ENCODE assay signal across 29 cellular contexts in the genomic region with DNA sequence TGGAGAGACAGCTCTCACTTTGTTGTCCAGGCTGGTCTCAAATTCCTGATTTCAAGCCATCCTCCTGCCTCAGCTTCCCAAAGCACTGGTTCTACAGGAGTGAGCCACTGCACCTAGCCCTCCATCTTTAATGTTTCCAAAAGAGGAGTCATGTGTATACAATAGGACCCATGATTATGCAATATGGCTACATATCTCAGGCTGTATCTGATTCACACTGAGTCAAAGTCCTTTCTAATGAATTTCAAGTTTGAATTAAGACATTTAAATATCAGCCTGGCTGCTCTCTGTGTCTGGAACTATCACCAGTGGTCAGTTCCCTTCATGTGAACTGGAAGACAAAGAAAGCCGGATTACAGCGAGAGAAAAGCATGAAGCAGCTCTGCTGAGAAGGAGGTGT.
"Had no signal": no experiment of that assay in that cellular context is flagged by ENCODE, and none has a peak within 500 bp of the region (broad histone marks: within the 10 kb centered on the region; RNA-seq: fewer than 3 reads in every experiment).

No MANE protein-coding gene starts in this region.

- H3K9me3 Mint-ChIP-seq: activated CD4-positive, alpha-beta memory T cell treated with anti-CD3 and anti-CD28 coated beads, Interleukin-2, amount 10 ng/mL, durations not matched to agents 7 days and 5 days; activated CD4-positive, alpha-beta T cell treated with anti-CD3 and anti-CD28 coated beads, Interleukin-2, amount 10 ng/mL, durations not matched to agents 7 days and 5 days; activated naive CD4-positive, alpha-beta T cell treated with anti-CD3 and anti-CD28 coated beads, Interleukin-2, amount 10 ng/mL, durations not matched to agents 7 days and 5 days; activated T-cell treated with anti-CD3 and anti-CD28 coated beads, Interleukin-2, amount 50 U/mL, for 24 hours; natural killer cell treated with Interleukin-12 subunit alpha and Interleukin-12 subunit beta and Interleukin-15 and Interleukin-18, amount 100 ng/mL, for 72 hours; stimulated activated memory B cell treated with anti-CD40 and anti-IgM and Interleukin-4, amounts not matched to agents 10 μg/mL and 1 μg/mL and 100 μg/mL, for 72 hours; stimulated activated naive CD8-positive, alpha-beta T cell treated with anti-CD3 and anti-CD28 coated beads, Interleukin-15, amount 100 ng/mL, for 72 hours; type B pancreatic cell had no signal

- H3K4me1 Mint-ChIP-seq: activated CD4-positive, alpha-beta memory T cell treated with anti-CD3 and anti-CD28 coated beads, Interleukin-2, amount 10 ng/mL, durations not matched to agents 7 days and 5 days; activated CD4-positive, alpha-beta T cell treated with anti-CD3 and anti-CD28 coated beads, Interleukin-2, amount 10 ng/mL, durations not matched to agents 7 days and 5 days; activated naive CD4-positive, alpha-beta T cell treated with anti-CD3 and anti-CD28 coated beads, Interleukin-2, amount 10 ng/mL, durations not matched to agents 7 days and 5 days; stimulated activated memory B cell treated with anti-CD40 and anti-IgM and Interleukin-4, amounts not matched to agents 10 μg/mL and 1 μg/mL and 100 μg/mL, for 72 hours; stimulated activated naive CD8-positive, alpha-beta T cell treated with anti-CD3 and anti-CD28 coated beads, Interleukin-15, amount 100 ng/mL, for 72 hours; T-helper 17 cell had no signal

- H3K4me3 ChIP-seq: colonic mucosa, mucosa of descending colon, uterus had no signal

- ATAC-seq: left ventricle myocardium superior; mucosa of descending colon; natural killer cell treated with Interleukin-12 subunit alpha and Interleukin-12 subunit beta and Interleukin-15 and Interleukin-18, amount 100 ng/mL, for 72 hours; sciatic nerve; stimulated activated memory B cell treated with anti-CD40 and anti-IgM and Interleukin-4, amounts not matched to agents 10 μg/mL and 1 μg/mL and 100 μg/mL, for 72 hours; stimulated activated naive CD8-positive, alpha-beta T cell treated with anti-CD3 and anti-CD28 coated beads, Interleukin-15, amount 100 ng/mL, for 72 hours; T-helper 17 cell; WTC11 had no signal

- FAIRE-seq: frontal cortex, islet of Langerhans, small intestine had no signal

- H3K27me3 Mint-ChIP-seq: stimulated activated naive CD8-positive, alpha-beta T cell treated with anti-CD3 and anti-CD28 coated beads, Interleukin-15, amount 100 ng/mL, for 72 hours had no signal

- H3K27ac Mint-ChIP-seq: activated CD4-positive, alpha-beta memory T cell treated with anti-CD3 and anti-CD28 coated beads, Interleukin-2, amount 10 ng/mL, durations not matched to agents 7 days and 5 days; activated CD4-positive, alpha-beta T cell treated with anti-CD3 and anti-CD28 coated beads, Interleukin-2, amount 10 ng/mL, durations not matched to agents 7 days and 5 days; activated naive CD4-positive, alpha-beta T cell treated with anti-CD3 and anti-CD28 coated beads, Interleukin-2, amount 10 ng/mL, durations not matched to agents 7 days and 5 days; activated T-cell treated with anti-CD3 and anti-CD28 coated beads, Interleukin-2, amount 50 U/mL, for 24 hours; natural killer cell treated with Interleukin-12 subunit alpha and Interleukin-12 subunit beta and Interleukin-15 and Interleukin-18, amount 100 ng/mL, for 72 hours; stimulated activated memory B cell treated with anti-CD40 and anti-IgM and Interleukin-4, amounts not matched to agents 10 μg/mL and 1 μg/mL and 100 μg/mL, for 72 hours; stimulated activated naive CD8-positive, alpha-beta T cell treated with anti-CD3 and anti-CD28 coated beads, Interleukin-15, amount 100 ng/mL, for 72 hours; T-helper 17 cell; type B pancreatic cell; WTC11 had no signal

- H3K9me3 ChIP-seq: colonic mucosa, mucosa of descending colon, neutrophil, uterus had no signal

- H3K4me1 ChIP-seq: colonic mucosa, uterus had no signal

- H3K4me3 Mint-ChIP-seq: activated CD4-positive, alpha-beta memory T cell treated with anti-CD3 and anti-CD28 coated beads, Interleukin-2, amount 10 ng/mL, durations not matched to agents 7 days and 5 days; activated CD4-positive, alpha-beta T cell treated with anti-CD3 and anti-CD28 coated beads, Interleukin-2, amount 10 ng/mL, durations not matched to agents 7 days and 5 days; activated naive CD4-positive, alpha-beta T cell treated with anti-CD3 and anti-CD28 coated beads, Interleukin-2, amount 10 ng/mL, durations not matched to agents 7 days and 5 days; activated T-cell treated with anti-CD3 and anti-CD28 coated beads, Interleukin-2, amount 50 U/mL, for 24 hours; natural killer cell treated with Interleukin-12 subunit alpha and Interleukin-12 subunit beta and Interleukin-15 and Interleukin-18, amount 100 ng/mL, for 72 hours; stimulated activated memory B cell treated with anti-CD40 and anti-IgM and Interleukin-4, amounts not matched to agents 10 μg/mL and 1 μg/mL and 100 μg/mL, for 72 hours; stimulated activated naive CD8-positive, alpha-beta T cell treated with anti-CD3 and anti-CD28 coated beads, Interleukin-15, amount 100 ng/mL, for 72 hours; T-helper 17 cell; type B pancreatic cell; WTC11 had no signal

- H3K36me3 Mint-ChIP-seq: activated naive CD4-positive, alpha-beta T cell treated with anti-CD3 and anti-CD28 coated beads, Interleukin-2, amount 10 ng/mL, durations not matched to agents 7 days and 5 days; natural killer cell treated with Interleukin-12 subunit alpha and Interleukin-12 subunit beta and Interleukin-15 and Interleukin-18, amount 100 ng/mL, for 72 hours; stimulated activated memory B cell treated with anti-CD40 and anti-IgM and Interleukin-4, amounts not matched to agents 10 μg/mL and 1 μg/mL and 100 μg/mL, for 72 hours; type B pancreatic cell; WTC11 had no signal

- DNase-seq: activated CD4-positive, alpha-beta memory T cell treated with anti-CD3 and anti-CD28 coated beads, Interleukin-2, amount 10 ng/mL, durations not matched to agents 7 days and 5 days; activated CD4-positive, alpha-beta T cell treated with anti-CD3 and anti-CD28 coated beads for 1 hour; activated CD4-positive, alpha-beta T cell treated with anti-CD3 and anti-CD28 coated beads, Interleukin-2, amount 10 ng/mL, durations not matched to agents 7 days and 5 days; activated CD8-positive, alpha-beta memory T cell treated with anti-CD3 and anti-CD28 coated beads, Interleukin-2, amount 50 U/mL, for 48 hours; activated gamma-delta T cell; activated naive CD4-positive, alpha-beta T cell treated with anti-CD3 and anti-CD28 coated beads, Interleukin-2, amount 10 ng/mL, durations not matched to agents 7 days and 5 days; activated T-cell treated with anti-CD3 and anti-CD28 coated beads, Interleukin-2, amount 50 U/mL, for 24 hours; cerebellar nuclear complex; colonic mucosa; effector memory CD4-positive, alpha-beta T cell; erythroblast; left ventricle myocardium superior; mucosa of descending colon; small intestine; stimulated activated CD4-positive, alpha-beta T cell treated with anti-CD3 and anti-CD28 coated beads, Interleukin-1b, Interleukin-23, amount 100 ng/mL, for 48 hours; stimulated activated CD4-positive, alpha-beta T cell treated with anti-CD3 and anti-CD28 coated beads, Interleukin-4, amount 100 ng/mL, for 4 hours; stimulated activated CD8-positive, alpha-beta memory T cell treated with anti-CD3 and anti-CD28 coated beads, Interleukin-4, amount 100 ng/mL, for 48 hours; stimulated activated naive CD8-positive, alpha-beta T cell treated with anti-CD3 and anti-CD28 coated beads, Interleukin-15, amount 100 ng/mL, for 72 hours; substantia nigra; T-helper 17 cell; uterus had no signal

- H3K27ac ChIP-seq: colonic mucosa, neutrophil, uterus had no signal

- H3K27me3 ChIP-seq: colonic mucosa, uterus had no signal

- H3K36me3 ChIP-seq: colonic mucosa, neutrophil, uterus had no signal
